In genomic region chr14:55851961-55852360, GRCh38 we compare ENCODE assay signal across 21 cellular contexts.
DNase-seq lines count a peak whose midpoint lies in the region; ATAC-seq and TF ChIP-seq lines count a peak whose summit lies in the region.
"Had no signal": no experiment of that assay in that cellular context is flagged by ENCODE, and none has a peak within 500 bp of the region (broad histone marks: within the 10 kb centered on the region; RNA-seq: fewer than 3 reads in every experiment).

No MANE protein-coding gene starts in this region.

- H3K27me3 Mint-ChIP-seq in activated naive CD4-positive, alpha-beta T cell treated with anti-CD3 and anti-CD28 coated beads for 36 hours (ENCODE audit: low read depth): peaks cover 3% of the 10 kb centered on the region

- peaks cover 8% of the 10 kb centered on the region for H3K4me1 Mint-ChIP-seq in activated naive CD4-positive, alpha-beta T cell treated with anti-CD3 and anti-CD28 coated beads for 36 hours (ENCODE audit: low read depth)

- intact Hi-C loops in heart left ventricle (cut with DNase I): no loop called here
- intact Hi-C loops in activated naive CD4-positive, alpha-beta T cell treated with anti-CD3 and anti-CD28 coated beads for 36 hours (cut with micrococcal nuclease): no loop called here

- ATAC-seq in heart left ventricle: peak; percentile 60 to 80 (median 70)
- ATAC-seq: A549, HepG2 had no signal

- no peak overlapping the region for H3K27ac Mint-ChIP-seq in activated naive CD4-positive, alpha-beta T cell treated with anti-CD3 and anti-CD28 coated beads for 36 hours
- H3K27ac Mint-ChIP-seq: CD4-positive, alpha-beta T cell had no signal

- H3K27ac ChIP-seq in heart left ventricle: no peak overlapping the region
- H3K27ac ChIP-seq: A549, HL-60 had no signal

- no peaks in the 10 kb centered on the region for H3K9me3 Mint-ChIP-seq in activated naive CD4-positive, alpha-beta T cell treated with anti-CD3 and anti-CD28 coated beads for 36 hours
- H3K9me3 Mint-ChIP-seq: CD4-positive, alpha-beta T cell had no signal

- no peak overlapping the region for H3K4me3 ChIP-seq in heart left ventricle
- H3K4me3 ChIP-seq: A549 had no signal

- 48 to 58% (median 51%) methylated on average over 2 of the region's 2 CpGs for WGBS in heart left ventricle, 4 donors

- no peaks in the 10 kb centered on the region for H3K27me3 ChIP-seq in heart left ventricle

- peaks cover 0 to 23% (median 9%) of the 10 kb centered on the region in 12 donors for H3K4me1 ChIP-seq in heart left ventricle

- TF ChIP-seq CTCF in heart left ventricle (IDR thresholded peaks at IDR 0.05): no peak

- no peaks in the 10 kb centered on the region for H3K36me3 ChIP-seq in heart left ventricle

- TF ChIP-seq POLR2A in heart left ventricle (IDR thresholded peaks at IDR 0.05): no peak

- no peaks in the 10 kb centered on the region for H3K36me3 Mint-ChIP-seq in activated naive CD4-positive, alpha-beta T cell treated with anti-CD3 and anti-CD28 coated beads for 36 hours (ENCODE audit: low read depth)

- CTCF ChIA-PET in activated naive CD4-positive, alpha-beta T cell treated with anti-CD3 and anti-CD28 coated beads for 36 hours (lab: Charles Lee): interaction anchor here (0.6 kb wide), 1 partner anchor 8 kb away, joined by 3 read pairs; no protein-coding TSS in a partner anchor

- DNase-seq in EH (ENCODE audit: low read depth): peak; percentile 51
- peak; percentile 21 for DNase-seq in NCI-H69 (lab: John Stamatoyannopoulos, UW)
- peak in 4 of 5 donors; percentile 27 to 66 (median 48) for DNase-seq in heart left ventricle
- DNase-seq in myocyte (ENCODE audit: low read depth): peak; percentile 17
- DNase-seq in occipital lobe (lab: John Stamatoyannopoulos, UW): no peak
- no peak for DNase-seq in EL
- no peak for DNase-seq in activated naive CD4-positive, alpha-beta T cell treated with anti-CD3 and anti-CD28 coated beads for 36 hours
- no peak for DNase-seq in NCI-H146 (lab: John Stamatoyannopoulos, UW)
- DNase-seq: CD4-positive, alpha-beta T cell; COR-L47; DMS79; KBM-7; NCI-H1092; NCI-H1436; NCI-H2029; NCI-H226; NCI-H510A treated with DMSO at 0.1 percent for 48 hours; OCI-M1 had no signal

- no peak overlapping the region for H3K4me3 Mint-ChIP-seq in activated naive CD4-positive, alpha-beta T cell treated with anti-CD3 and anti-CD28 coated beads for 36 hours
- H3K4me3 Mint-ChIP-seq: CD4-positive, alpha-beta T cell had no signal

- H3K9me3 ChIP-seq in heart left ventricle: no peaks in the 10 kb centered on the region
- H3K9me3 ChIP-seq: A549 had no signal

Comparison
In these comparisons a context has a peak if more than half of its experiments do, and no peak if none do; other contexts are left out.
1. DNase-seq: peak in EH (single experiment), NCI-H69 (single experiment), heart left ventricle (4 of 5) and myocyte (single experiment); none in occipital lobe (single experiment), EL (single experiment), activated naive CD4-positive, alpha-beta T cell treated with anti-CD3 and anti-CD28 coated beads for 36 hours (single experiment) and NCI-H146 (single experiment).